ENCODE assay signal across 15 cellular contexts in genomic region chr6:15491986-15492269, GRCh38.
DNase-seq lines count a peak whose midpoint lies in the region; ATAC-seq and TF ChIP-seq lines count a peak whose summit lies in the region.
"Had no signal": no experiment of that assay in that cellular context is flagged by ENCODE, and none has a peak within 500 bp of the region (broad histone marks: within the 10 kb centered on the region; RNA-seq: fewer than 3 reads in every experiment).

No MANE protein-coding gene starts in this region.

- H3K27ac ChIP-seq in SK-N-MC (peak overlapping the region; percentile 93), endodermal cell (ENCODE audit: low read depth, low read length) (no peak overlapping the region)
- H3K27ac ChIP-seq: prostate gland had no signal

- H3K4me1 Mint-ChIP-seq in activated CD8-positive, alpha-beta memory T cell treated with anti-CD3 and anti-CD28 coated beads, Interleukin-2, amount 10 ng/mL, durations not matched to agents 7 days and 5 days, result peaks cover 33% of the 10 kb centered on the region
- peaks cover 33% of the 10 kb centered on the region for H3K4me1 Mint-ChIP-seq in endodermal cell
- peaks cover 36 to 46% of the 10 kb centered on the region in 2 donors for H3K4me1 Mint-ChIP-seq in stimulated activated naive B cell treated with anti-CD40 and anti-IgM and Interleukin-4, amounts not matched to agents 10 μg/mL and 1 μg/mL and 100 μg/mL, for 72 hours

- H3K4me3 Mint-ChIP-seq in activated CD8-positive, alpha-beta memory T cell treated with anti-CD3 and anti-CD28 coated beads, Interleukin-2, amount 10 ng/mL, durations not matched to agents 7 days and 5 days, result no peak overlapping the region
- no peak overlapping the region for H3K4me3 Mint-ChIP-seq in endodermal cell
- H3K4me3 Mint-ChIP-seq in stimulated activated naive B cell treated with anti-CD40 and anti-IgM and Interleukin-4, amounts not matched to agents 10 μg/mL and 1 μg/mL and 100 μg/mL, for 72 hours, result no peak overlapping the region
- H3K4me3 Mint-ChIP-seq: CD4-positive, CD25-positive, alpha-beta regulatory T cell had no signal

- peak overlapping the region; percentile 56 for H3K9ac ChIP-seq in SK-N-MC (ENCODE audit: insufficient read length)
- no peak overlapping the region for H3K9ac ChIP-seq in endodermal cell (ENCODE audit: extremely low read depth, low read length, poor library complexity, severe bottlenecking)

- peak overlapping the region; percentile 52 for H3K27ac Mint-ChIP-seq in activated CD8-positive, alpha-beta memory T cell treated with anti-CD3 and anti-CD28 coated beads, Interleukin-2, amount 10 ng/mL, durations not matched to agents 7 days and 5 days
- no peak overlapping the region for H3K27ac Mint-ChIP-seq in endodermal cell
- H3K27ac Mint-ChIP-seq in stimulated activated naive B cell treated with anti-CD40 and anti-IgM and Interleukin-4, amounts not matched to agents 10 μg/mL and 1 μg/mL and 100 μg/mL, for 72 hours, result peak overlapping the region; percentile 69

- ATAC-seq in activated CD8-positive, alpha-beta memory T cell treated with anti-CD3 and anti-CD28 coated beads, Interleukin-2, amount 10 ng/mL, durations not matched to agents 7 days and 5 days, result peak; percentile 7
- ATAC-seq in stimulated activated naive B cell treated with anti-CD40 and anti-IgM and Interleukin-4, amounts not matched to agents 10 μg/mL and 1 μg/mL and 100 μg/mL, for 72 hours (replicated peaks), result no peak

- H3K9me3 Mint-ChIP-seq in activated CD8-positive, alpha-beta memory T cell treated with anti-CD3 and anti-CD28 coated beads, Interleukin-2, amount 10 ng/mL, durations not matched to agents 7 days and 5 days (ENCODE audit: low read depth), result no peaks in the 10 kb centered on the region
- no peaks in the 10 kb centered on the region for H3K9me3 Mint-ChIP-seq in endodermal cell
- H3K9me3 Mint-ChIP-seq in stimulated activated naive B cell treated with anti-CD40 and anti-IgM and Interleukin-4, amounts not matched to agents 10 μg/mL and 1 μg/mL and 100 μg/mL, for 72 hours, result no peaks in the 10 kb centered on the region
- H3K9me3 Mint-ChIP-seq: CD4-positive, CD25-positive, alpha-beta regulatory T cell; naive thymus-derived CD8-positive, alpha-beta T cell had no signal

- no peak for DNase-seq in activated CD8-positive, alpha-beta memory T cell treated with anti-CD3 and anti-CD28 coated beads, Interleukin-2, amount 10 ng/mL, durations not matched to agents 7 days and 5 days
- no peak for DNase-seq in activated CD8-positive, alpha-beta memory T cell treated with anti-CD3 and anti-CD28 coated beads, Interleukin-2, amount 50 U/mL, for 48 hours
- DNase-seq in SK-N-MC (ENCODE audit: low read depth, low spot score), result no peak
- DNase-seq in endodermal cell, result peak; percentile 46
- DNase-seq in stimulated activated naive B cell treated with anti-CD40 and anti-IgM and Interleukin-4, amounts not matched to agents 10 μg/mL and 1 μg/mL and 100 μg/mL, for 72 hours, result no peak
- DNase-seq in SKM-1 treated with dmso at 0.1 percent for 144 hours (lab: John Stamatoyannopoulos, UW; ENCODE audit: unreplicated experiment), result no peak
- DNase-seq in T-helper 9 cell, result no peak
- no peak for DNase-seq in occipital lobe (lab: John Stamatoyannopoulos, UW)
- DNase-seq: SIG-M5 had no signal

- no peak for TF ChIP-seq CTCF in endodermal cell (conservative IDR thresholded peaks at IDR 0.05)

- H3K36me3 ChIP-seq in SK-N-MC (ENCODE audit: insufficient read depth, low read length) (peaks cover 51% of the 10 kb centered on the region), endodermal cell (ENCODE audit: control insufficient read depth, insufficient read depth, low read length) (peaks cover 66% of the 10 kb centered on the region)
- H3K36me3 ChIP-seq: prostate gland, uterus had no signal

- peaks cover 24% of the 10 kb centered on the region for H3K36me3 Mint-ChIP-seq in activated CD8-positive, alpha-beta memory T cell treated with anti-CD3 and anti-CD28 coated beads, Interleukin-2, amount 10 ng/mL, durations not matched to agents 7 days and 5 days
- peaks cover 50% of the 10 kb centered on the region for H3K36me3 Mint-ChIP-seq in endodermal cell (ENCODE audit: low read depth)
- H3K36me3 Mint-ChIP-seq in stimulated activated naive B cell treated with anti-CD40 and anti-IgM and Interleukin-4, amounts not matched to agents 10 μg/mL and 1 μg/mL and 100 μg/mL, for 72 hours, result peaks cover 45 to 75% of the 10 kb centered on the region in 2 donors

- H3K9me3 ChIP-seq in SK-N-MC (ENCODE audit: low read depth, low read length) (no peaks in the 10 kb centered on the region), endodermal cell (ENCODE audit: control insufficient read depth, low read length) (no peaks in the 10 kb centered on the region)
- H3K9me3 ChIP-seq: prostate gland, uterus had no signal

- H3K4me1 ChIP-seq in endodermal cell (ENCODE audit: control insufficient read depth, insufficient read depth, low read length), result peaks cover 18% of the 10 kb centered on the region
- H3K4me1 ChIP-seq: prostate gland had no signal

- H3K4me3 ChIP-seq in SK-N-MC (peak overlapping the region; percentile 52; the same call in 1 of the 2 replicates), endodermal cell (ENCODE audit: low read length) (no peak overlapping the region)
- H3K4me3 ChIP-seq: K562, prostate gland, skin epidermis, uterus had no signal

- CTCF ChIA-PET in activated CD8-positive, alpha-beta memory T cell treated with anti-CD3 and anti-CD28 coated beads, Interleukin-2, amount 10 ng/mL, durations not matched to agents 7 days and 5 days (lab: Charles Lee), result interaction anchor here (1.4 kb wide), 1 partner anchor 131 kb away, joined by 4 read pairs; no protein-coding TSS in a partner anchor

- H3K27me3 Mint-ChIP-seq in activated CD8-positive, alpha-beta memory T cell treated with anti-CD3 and anti-CD28 coated beads, Interleukin-2, amount 10 ng/mL, durations not matched to agents 7 days and 5 days, result no peaks in the 10 kb centered on the region
- no peaks in the 10 kb centered on the region for H3K27me3 Mint-ChIP-seq in endodermal cell (ENCODE audit: insufficient read depth)
- no peaks in the 10 kb centered on the region for H3K27me3 Mint-ChIP-seq in stimulated activated naive B cell treated with anti-CD40 and anti-IgM and Interleukin-4, amounts not matched to agents 10 μg/mL and 1 μg/mL and 100 μg/mL, for 72 hours
- H3K27me3 Mint-ChIP-seq: CD4-positive, CD25-positive, alpha-beta regulatory T cell; naive thymus-derived CD8-positive, alpha-beta T cell had no signal

- WGBS in endodermal cell (ENCODE audit: insufficient coverage in 1 of 2, insufficient read length in 1 of 2), 2 experiments, result 87 to 93% methylated on average over 4 to 5 of the region's 5 CpGs

- no peaks in the 10 kb centered on the region for H3K27me3 ChIP-seq in endodermal cell (ENCODE audit: control insufficient read depth, insufficient read depth, low read length, poor library complexity, severe bottlenecking)
- H3K27me3 ChIP-seq: uterus had no signal
